1 cellular context compared by ENCODE assay signal in genomic region chr1:219576931-219577330, GRCh38.
TF ChIP-seq lines count a peak whose summit lies in the region.

No MANE protein-coding gene starts in this region.

TF ChIP-seq in WTC11, 78 proteins besides CTCF, POLR2A, EP300 and RAD21 (continued from another document):
- TF ChIP-seq FOXP4 (CRISPR knock-in tag; IDR thresholded peaks at IDR 0.05) (no peak), MYBL2 (CRISPR knock-in tag; IDR thresholded peaks at IDR 0.05) (no peak), SP1 (CRISPR knock-in tag; conservative IDR thresholded peaks at IDR 0.05) (no peak), ZNF416 (CRISPR knock-in tag; IDR thresholded peaks at IDR 0.05) (no peak), NFE2L1 (CRISPR knock-in tag; IDR thresholded peaks at IDR 0.05) (no peak), TEAD1 (CRISPR knock-in tag; IDR thresholded peaks at IDR 0.05) (no peak), TP53 (CRISPR knock-in tag; IDR thresholded peaks at IDR 0.05) (no peak), CREB1 (CRISPR knock-in tag; IDR thresholded peaks at IDR 0.05) (no peak), MAX (CRISPR knock-in tag; IDR thresholded peaks at IDR 0.05) (no peak), ZNF425 (CRISPR knock-in tag; conservative IDR thresholded peaks at IDR 0.05) (no peak), CBFB (CRISPR knock-in tag; IDR thresholded peaks at IDR 0.05; ENCODE audit: low read depth) (no peak), ATF2 (CRISPR knock-in tag; IDR thresholded peaks at IDR 0.05; ENCODE audit: borderline replicate concordance, low read depth) (no peak)
